ENCODE assay signal across 15 cellular contexts in the genomic region with DNA sequence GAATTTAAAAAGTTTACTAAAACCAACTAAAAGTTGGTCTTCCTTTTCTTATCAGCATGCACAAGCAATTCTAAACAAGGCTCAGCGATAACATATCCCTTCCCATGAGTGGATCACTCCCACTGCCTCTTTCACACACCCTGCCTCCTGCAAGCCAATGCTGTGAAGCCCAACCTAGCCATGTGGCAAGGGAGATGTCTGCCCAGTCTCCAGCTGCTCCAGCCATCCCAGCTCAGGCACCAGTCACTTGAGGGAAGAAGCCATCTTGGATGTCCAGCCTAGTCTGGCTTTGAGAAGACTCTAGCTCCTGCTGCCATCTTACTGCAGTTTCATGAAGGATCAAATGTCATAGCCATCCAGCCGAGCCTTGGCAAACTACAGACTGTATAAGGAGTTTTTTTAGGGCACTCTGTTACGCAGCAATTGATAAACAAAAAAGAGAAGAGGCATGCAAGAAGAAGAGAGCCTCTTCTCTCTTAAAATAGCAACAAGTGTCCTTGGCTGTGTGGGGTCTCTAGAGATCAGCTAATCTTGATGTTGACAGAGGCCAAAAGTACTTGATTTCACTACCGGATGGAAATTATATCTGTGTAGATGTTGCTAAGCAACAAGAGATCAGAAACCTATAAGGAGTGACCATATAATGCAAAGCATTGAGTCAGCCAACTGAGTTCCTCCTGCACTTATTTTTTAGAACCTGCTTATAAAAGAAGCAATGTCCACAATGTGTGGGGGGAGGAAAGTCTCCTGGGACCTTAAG.
DNase-seq lines count a peak whose midpoint lies in the region; ATAC-seq, FAIRE-seq and TF ChIP-seq lines count a peak whose summit lies in the region.
"Had no signal": no experiment of that assay in that cellular context is flagged by ENCODE, and none has a peak within 500 bp of the region (broad histone marks: within the 10 kb centered on the region; RNA-seq: fewer than 3 reads in every experiment).

No MANE protein-coding gene starts in this region.

- peak; percentile 49 for ATAC-seq in HG03108 (IDR thresholded peaks at IDR 0.05; ENCODE audit: unreplicated experiment)
- ATAC-seq in GM12878: no peak; the same call in 2 of the 3 replicates
- no peak for ATAC-seq in HG03442 (IDR thresholded peaks at IDR 0.05; ENCODE audit: unreplicated experiment)
- no peak for ATAC-seq in stimulated activated naive CD8-positive, alpha-beta T cell treated with anti-CD3 and anti-CD28 coated beads, Interleukin-15, Interleukin-2, amounts not matched to agents 100 U/mL and 50 U/mL, for 24 hours
- ATAC-seq in activated CD8-positive, alpha-beta T cell treated with anti-CD3 and anti-CD28 coated beads, Interleukin-2, amount 10 ng/mL, durations not matched to agents 7 days and 5 days: no peak
- ATAC-seq: activated CD8-positive, alpha-beta T cell treated with anti-CD3 and anti-CD28 coated beads for 36 hours; effector memory CD8-positive, alpha-beta T cell had no signal

- H3K27ac Mint-ChIP-seq in activated CD8-positive, alpha-beta T cell treated with anti-CD3 and anti-CD28 coated beads, Interleukin-2, amount 10 ng/mL, durations not matched to agents 7 days and 5 days: no peak overlapping the region
- H3K27ac Mint-ChIP-seq: activated CD8-positive, alpha-beta T cell treated with anti-CD3 and anti-CD28 coated beads for 36 hours; effector memory CD8-positive, alpha-beta T cell; stimulated activated naive CD8-positive, alpha-beta T cell treated with anti-CD3 and anti-CD28 coated beads, Interleukin-15, Interleukin-2, amounts not matched to agents 100 ng/mL and 50 ng/mL, for 24 hours had no signal

- no peaks in the 10 kb centered on the region for H3K79me2 ChIP-seq in GM12878 (ENCODE audit: control insufficient read depth, insufficient read depth, low read length)

- H3K9me3 ChIP-seq in GM12878 (replicated peaks; ENCODE audit: control insufficient read depth, insufficient read depth, low read length): no peaks in the 10 kb centered on the region

- BruUV-seq in GM12878 (replicated peaks; lab: Mats Ljungman, UMichigan): no TSS peak

- DNase-seq in GM18507 (ENCODE audit: extremely low spot score, insufficient read length, low read depth) (no peak), NCI-H2107 (lab: John Stamatoyannopoulos, UW) (peak; percentile 22), GM12878 (ENCODE audit: low read depth, low spot score) (no peak), NCI-H146 (lab: John Stamatoyannopoulos, UW) (no peak)
- DNase-seq in stimulated activated naive CD8-positive, alpha-beta T cell treated with anti-CD3 and anti-CD28 coated beads, Interleukin-15, Interleukin-2, amounts not matched to agents 100 U/mL and 50 U/mL, for 24 hours: no peak
- no peak for DNase-seq in activated CD8-positive, alpha-beta T cell treated with anti-CD3 and anti-CD28 coated beads, Interleukin-2, amount 10 ng/mL, durations not matched to agents 7 days and 5 days
- DNase-seq: activated CD8-positive, alpha-beta T cell treated with anti-CD3 and anti-CD28 coated beads for 36 hours; caudate nucleus; effector memory CD8-positive, alpha-beta T cell; foreskin fibroblast; NCI-H1694 treated with DMSO at 0.1 percent for 48 hours had no signal

- FAIRE-seq in GM18507 (lab: Jason Lieb, UNC) (peak; percentile 35), GM12878 (lab: Jason Lieb, UNC) (no peak)

- POLR2A ChIA-PET in GM12878 (lab: Charles Lee): no interaction called here
- POLR2A ChIA-PET in activated CD8-positive, alpha-beta T cell treated with anti-CD3 and anti-CD28 coated beads, Interleukin-2, amount 10 ng/mL, durations not matched to agents 7 days and 5 days (lab: Charles Lee): no interaction called here

- no peaks in the 10 kb centered on the region for H3K36me3 ChIP-seq in GM12878 (ENCODE audit: control insufficient read depth in 2 of 2, insufficient read depth in 2 of 2, low read length in 1 of 2)

- TF ChIP-seq POLR2A in GM12878 (IDR thresholded peaks at IDR 0.05; ENCODE audit: low read depth, low read length): no peak

- in situ Hi-C loops in GM12878 (cut with MboI): loop anchor here (5.0 to 10.0 kb wide), 3 partner anchors 185 to 537 kb away; no protein-coding TSS in a partner anchor

- H3K36me3 Mint-ChIP-seq in activated CD8-positive, alpha-beta T cell treated with anti-CD3 and anti-CD28 coated beads, Interleukin-2, amount 10 ng/mL, durations not matched to agents 7 days and 5 days (ENCODE audit: low read depth): no peaks in the 10 kb centered on the region

- H3K4me2 ChIP-seq in GM12878 (ENCODE audit: control insufficient read depth, insufficient read depth): no peak overlapping the region
- H3K4me2 ChIP-seq: smooth muscle cell had no signal

- SMC1A ChIA-PET in GM12878 (lab: Charles Lee; ENCODE audit: uncharacterized antibody, unreplicated experiment): interaction anchor here (2.1 to 6.4 kb wide), 2 partner anchors 15 to 306 kb away, joined by 8 to 68 read pairs; no protein-coding TSS in a partner anchor

- TF ChIP-seq CTCF in GM12878 (IDR thresholded peaks at IDR 0.05 in 2 of 3, conservative IDR thresholded peaks at IDR 0.05 in 1 of 3; ENCODE audit: control insufficient read depth in 2 of 3, extremely low read depth in 1 of 3, insufficient read depth in 1 of 3, low read depth in 3 of 3, low read length in 3 of 3): no peak

- TF ChIP-seq RAD21 in GM12878 (IDR thresholded peaks at IDR 0.05; ENCODE audit: insufficient read depth, low read depth, low read length): no peak

- H3K4me3 ChIP-seq in GM12878: no peak overlapping the region
- H3K4me3 ChIP-seq: smooth muscle cell had no signal

- no peak for TF ChIP-seq EP300 in GM12878 (IDR thresholded peaks at IDR 0.05; ENCODE audit: borderline replicate concordance in 1 of 2, control insufficient read depth in 1 of 2, low read depth in 2 of 2, low read length in 2 of 2)

- RAD21 ChIA-PET in GM12878 (lab: Charles Lee; ENCODE audit: unreplicated experiment): interaction anchor here (4.5 kb wide), 1 partner anchor 306 kb away, joined by 44 read pairs; no protein-coding TSS in a partner anchor

- H3K4me1 ChIP-seq in GM12878 (ENCODE audit: control insufficient read depth, insufficient read depth, low read length): no peaks in the 10 kb centered on the region

- intact Hi-C loops in GM12878 (cut with micrococcal nuclease; ENCODE audit: unreplicated experiment): loop anchor here (2.0 kb wide), 1 partner anchor 105 kb away; no protein-coding TSS in a partner anchor

- H3K9me3 Mint-ChIP-seq in activated CD8-positive, alpha-beta T cell treated with anti-CD3 and anti-CD28 coated beads, Interleukin-2, amount 10 ng/mL, durations not matched to agents 7 days and 5 days (ENCODE audit: insufficient read depth): no peaks in the 10 kb centered on the region
- H3K9me3 Mint-ChIP-seq: activated CD8-positive, alpha-beta T cell treated with anti-CD3 and anti-CD28 coated beads for 36 hours; effector memory CD8-positive, alpha-beta T cell; stimulated activated naive CD8-positive, alpha-beta T cell treated with anti-CD3 and anti-CD28 coated beads, Interleukin-15, Interleukin-2, amounts not matched to agents 100 ng/mL and 50 ng/mL, for 24 hours had no signal

- H4K20me1 ChIP-seq in GM12878 (ENCODE audit: control insufficient read depth, insufficient read depth): no peaks in the 10 kb centered on the region

- CTCF ChIA-PET in GM12878 (lab: Yijun Ruan, JAX): interaction anchor here (2.6 to 10.4 kb wide), 6 partner anchors 11 to 307 kb away, joined by 14 to 224 read pairs (median 25); no protein-coding TSS in a partner anchor
- CTCF ChIA-PET in activated CD8-positive, alpha-beta T cell treated with anti-CD3 and anti-CD28 coated beads, Interleukin-2, amount 10 ng/mL, durations not matched to agents 7 days and 5 days (lab: Charles Lee): interaction anchor here (2.2 to 8.0 kb wide), 3 partner anchors 11 to 187 kb away, joined by 9 to 184 read pairs (median 16); no protein-coding TSS in a partner anchor

- no peak overlapping the region for H3K27ac ChIP-seq in GM12878 (ENCODE audit: control insufficient read depth, insufficient read depth)

- H3K27me3 ChIP-seq in GM12878 (replicated peaks in 1 of 2; ENCODE audit: control insufficient read depth in 2 of 2, insufficient read depth in 2 of 2, low read length in 1 of 2): no peaks in the 10 kb centered on the region; a peak in 1 of 4 replicates

- H3K4me1 Mint-ChIP-seq in activated CD8-positive, alpha-beta T cell treated with anti-CD3 and anti-CD28 coated beads, Interleukin-2, amount 10 ng/mL, durations not matched to agents 7 days and 5 days (ENCODE audit: low read depth): peaks cover 5% of the 10 kb centered on the region

- 37% methylated on average over 4 of the region's 4 CpGs for WGBS in GM12878 (ENCODE audit: insufficient coverage, insufficient replicate concordance, low lambda C conversion rate, missing lambda C conversion rate)

- no peak overlapping the region for H2AFZ ChIP-seq in GM12878 (ENCODE audit: control insufficient read depth, low read depth, low read length)

- peaks cover 23% of the 10 kb centered on the region for H3K27me3 Mint-ChIP-seq in activated CD8-positive, alpha-beta T cell treated with anti-CD3 and anti-CD28 coated beads, Interleukin-2, amount 10 ng/mL, durations not matched to agents 7 days and 5 days (ENCODE audit: low read depth)

- no peak overlapping the region for H3K9ac ChIP-seq in GM12878 (ENCODE audit: control insufficient read depth, insufficient read depth, low read length)

- H3K4me3 Mint-ChIP-seq in activated CD8-positive, alpha-beta T cell treated with anti-CD3 and anti-CD28 coated beads, Interleukin-2, amount 10 ng/mL, durations not matched to agents 7 days and 5 days: no peak overlapping the region
- H3K4me3 Mint-ChIP-seq: activated CD8-positive, alpha-beta T cell treated with anti-CD3 and anti-CD28 coated beads for 36 hours; effector memory CD8-positive, alpha-beta T cell; stimulated activated naive CD8-positive, alpha-beta T cell treated with anti-CD3 and anti-CD28 coated beads, Interleukin-15, Interleukin-2, amounts not matched to agents 100 ng/mL and 50 ng/mL, for 24 hours had no signal

TF ChIP-seq in GM12878, 131 proteins besides CTCF, POLR2A, EP300 and RAD21:
- TF ChIP-seq SP1 (IDR thresholded peaks at IDR 0.05; ENCODE audit: low read depth, low read length) (no peak), BMI1 (IDR thresholded peaks at IDR 0.05; ENCODE audit: borderline replicate concordance) (peak; percentile 58; the same call in 1 of the 2 replicates), ETV6 (conservative IDR thresholded peaks at IDR 0.05 in 1 of 2, IDR thresholded peaks at IDR 0.05 in 1 of 2; ENCODE audit: borderline replicate concordance in 1 of 2, low read depth in 1 of 2) (no peak), MEF2B (IDR thresholded peaks at IDR 0.05; ENCODE audit: partially characterized antibody, poor library complexity, severe bottlenecking) (peak; percentile 36)
TF ChIP-seq in GM12878: peak in this region for 2.
